13 cellular contexts compared by ENCODE assay signal in the genomic region with DNA sequence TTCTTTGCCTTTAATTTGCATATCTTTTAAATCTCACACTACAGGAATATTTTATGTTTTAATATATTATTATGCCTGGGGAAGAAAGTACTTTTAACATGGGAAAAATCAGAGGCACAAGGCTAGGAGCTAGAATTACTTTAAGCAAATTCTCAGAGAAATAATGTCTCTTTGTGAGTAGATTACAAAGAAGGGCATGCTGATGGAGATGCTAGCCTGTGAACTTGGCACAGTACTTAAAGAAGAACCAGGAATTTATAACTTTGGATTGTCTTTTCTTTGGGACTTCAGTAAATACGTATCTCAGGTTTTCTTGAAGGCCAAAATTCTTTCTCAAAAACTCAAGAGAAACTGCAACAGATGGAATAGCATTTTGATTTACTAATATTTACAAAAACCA.
DNase-seq lines count a peak whose midpoint lies in the region; ATAC-seq and TF ChIP-seq lines count a peak whose summit lies in the region.
"Had no signal": no experiment of that assay in that cellular context is flagged by ENCODE, and none has a peak within 500 bp of the region (broad histone marks: within the 10 kb centered on the region; RNA-seq: fewer than 3 reads in every experiment).

No MANE protein-coding gene starts in this region.

- H2BK15ac ChIP-seq in neuronal stem cell (ENCODE audit: low read length), result no peak overlapping the region

- no peak overlapping the region for H2BK5ac ChIP-seq in neuronal stem cell (ENCODE audit: low read length)

- H4K91ac ChIP-seq in neuronal stem cell (ENCODE audit: low read depth, low read length, poor library complexity), result no peak overlapping the region

- intact Hi-C loops in sciatic nerve (cut with DNase I), result no loop called here

- H3K27me3 Mint-ChIP-seq in brain (no peaks in the 10 kb centered on the region), endothelial cell (ENCODE audit: unreplicated experiment) (peaks cover 1% of the 10 kb centered on the region)
- H3K27me3 Mint-ChIP-seq: CD8-positive, alpha-beta memory T cell had no signal

- peaks cover 0 to 3% of the 10 kb centered on the region in 2 donors for H3K9me3 ChIP-seq in neuronal stem cell (replicated peaks in 1 of 2; ENCODE audit: control insufficient read depth in 2 of 2, insufficient read depth in 1 of 2, low read depth in 1 of 2, low read length in 2 of 2)
- H3K9me3 ChIP-seq: A549, BLaER1, HAP-1 had no signal

- H3K18ac ChIP-seq in neuronal stem cell (ENCODE audit: low read length), result no peak overlapping the region

- peaks cover 0 to 16% of the 10 kb centered on the region in 2 donors for H3K4me1 ChIP-seq in neuronal stem cell (ENCODE audit: control insufficient read depth in 2 of 2, insufficient read depth in 1 of 2, low read depth in 1 of 2, low read length in 2 of 2)
- H3K4me1 ChIP-seq: A549, BLaER1 had no signal

- no peak for ATAC-seq in sciatic nerve
- ATAC-seq: A549, HepG2 had no signal

- peaks cover 49% of the 10 kb centered on the region for H3K4me1 Mint-ChIP-seq in brain
- H3K4me1 Mint-ChIP-seq in endothelial cell (ENCODE audit: unreplicated experiment), result no peaks in the 10 kb centered on the region

- peak; percentile 29 for DNase-seq in NAMALWA (ENCODE audit: low spot score)
- no peak for DNase-seq in neuronal stem cell (ENCODE audit: low spot score)
- no peak for DNase-seq in sciatic nerve (ENCODE audit: low spot score)
- DNase-seq in NCI-H1092 treated with DMSO at 0.1 percent for 48 hours (lab: John Stamatoyannopoulos, UW), result no peak
- no peak for DNase-seq in endothelial cell (ENCODE audit: low spot score)
- DNase-seq: CD8-positive, alpha-beta memory T cell; DMS53; GF-D8 had no signal

- H3K79me1 ChIP-seq in neuronal stem cell (ENCODE audit: low read depth, low read length), result no peaks in the 10 kb centered on the region

- H3K4me3 Mint-ChIP-seq in brain, result peak overlapping the region in 1 of 5 experiments; percentile 67
- H3K4me3 Mint-ChIP-seq in endothelial cell (ENCODE audit: unreplicated experiment), result no peak overlapping the region
- H3K4me3 Mint-ChIP-seq: CD8-positive, alpha-beta memory T cell had no signal

- no peaks in the 10 kb centered on the region for H3K27me3 ChIP-seq in neuronal stem cell (ENCODE audit: control insufficient read depth in 3 of 3, insufficient read depth in 3 of 3, low read depth in 1 of 3, low read length in 3 of 3)
- H3K27me3 ChIP-seq: BLaER1 had no signal

- no peak overlapping the region for H3K27ac ChIP-seq in neuronal stem cell (replicated peaks; ENCODE audit: low read length)
- H3K27ac ChIP-seq: A549, BLaER1 had no signal

- H3K27ac Mint-ChIP-seq in brain (peak overlapping the region in 3 of 5 experiments; percentile 31 to 89 (median 69)), endothelial cell (ENCODE audit: unreplicated experiment) (no peak overlapping the region)
- H3K27ac Mint-ChIP-seq: CD8-positive, alpha-beta memory T cell had no signal

- no CpG with 5 or more reads among the region's 1 CpG for WGBS in neuronal stem cell (ENCODE audit: extremely low coverage in 2 of 2, insufficient read length in 2 of 2, insufficient replicate concordance in 1 of 2), 2 donors

- H2AK5ac ChIP-seq in neuronal stem cell (ENCODE audit: low read depth, low read length), result no peak overlapping the region

- H3K14ac ChIP-seq in neuronal stem cell (ENCODE audit: low read length), result no peak overlapping the region

- H4K8ac ChIP-seq in neuronal stem cell (ENCODE audit: low read depth, low read length), result no peak overlapping the region

- no peak overlapping the region for H2BK12ac ChIP-seq in neuronal stem cell (ENCODE audit: low read length)

- H3K9me3 Mint-ChIP-seq in brain (peaks cover 0 to 4% (median 0%) of the 10 kb centered on the region in 5 experiments), endothelial cell (ENCODE audit: unreplicated experiment) (no peaks in the 10 kb centered on the region)
- H3K9me3 Mint-ChIP-seq: CD8-positive, alpha-beta memory T cell had no signal

- H2BK120ac ChIP-seq in neuronal stem cell (ENCODE audit: low read depth, low read length), result no peak overlapping the region

- no peak overlapping the region for H3K4ac ChIP-seq in neuronal stem cell (ENCODE audit: low read length)

- H3K9ac ChIP-seq in neuronal stem cell (ENCODE audit: low read depth, low read length, poor library complexity), result no peak overlapping the region
- H3K9ac ChIP-seq: BLaER1 had no signal

- TF ChIP-seq CTCF in brain (conservative IDR thresholded peaks at IDR 0.05) (no peak), endothelial cell (IDR thresholded peaks at IDR 0.05; ENCODE audit: unreplicated experiment) (no peak)

- H3K36me3 Mint-ChIP-seq in brain (peaks cover 3% of the 10 kb centered on the region), endothelial cell (ENCODE audit: low read depth, unreplicated experiment) (no peaks in the 10 kb centered on the region)

- H2AFZ ChIP-seq in neuronal stem cell (ENCODE audit: low read length), result peak overlapping the region; percentile 48

- H3K4me3 ChIP-seq in neuronal stem cell (ENCODE audit: low read length in 2 of 2), result no peak overlapping the region
- H3K4me3 ChIP-seq: A549, BLaER1, HAP-1 had no signal

- H3K23ac ChIP-seq in neuronal stem cell (ENCODE audit: low read depth, low read length, poor library complexity), result no peak overlapping the region

- no peaks in the 10 kb centered on the region for H3K36me3 ChIP-seq in neuronal stem cell (replicated peaks in 1 of 2; ENCODE audit: control insufficient read depth in 2 of 2, insufficient read depth in 2 of 2, low read length in 2 of 2)
- H3K36me3 ChIP-seq: HAP-1 had no signal

- no peak overlapping the region for H3K4me2 ChIP-seq in neuronal stem cell (ENCODE audit: insufficient read depth, low read length, poor library complexity, severe bottlenecking)
- H3K4me2 ChIP-seq: A549, BLaER1 had no signal
